In the genomic region with DNA sequence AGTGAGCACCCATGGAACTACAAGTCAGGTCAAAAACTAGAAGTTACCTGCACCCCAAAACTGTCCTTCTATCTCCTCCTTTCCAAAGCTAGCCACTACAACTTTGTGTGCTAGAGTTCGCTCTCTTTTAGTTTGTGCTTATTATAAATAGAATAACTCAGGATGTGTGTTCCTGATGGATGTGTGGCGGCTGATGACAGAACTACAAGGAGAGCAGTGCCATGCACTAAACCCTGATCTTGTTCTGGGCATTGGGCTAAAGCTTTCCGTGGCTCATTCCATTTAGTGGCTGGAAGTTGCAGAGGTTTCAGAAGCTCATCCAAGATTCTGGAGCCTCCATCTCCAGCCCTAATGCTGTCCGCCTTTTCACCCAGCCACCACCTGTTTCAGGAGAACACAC, we compare ENCODE assay signal across 9 cellular contexts. TPM values are rescaled to one million over a fixed set of nuclear protein-coding genes. Genes with fewer than 3 reads are reported as not detected.
"Had no signal": no experiment of that assay in that cellular context is flagged by ENCODE, and none has a peak within 500 bp of the region (broad histone marks: within the 10 kb centered on the region; RNA-seq: fewer than 3 reads in every experiment).

No MANE protein-coding gene starts in this region.

RNA-seq across cellular contexts. Expression of a gene that starts 37.7 kb away (rescaled TPM):
- total RNA-seq: activated B cell treated with CpG ODN at 0.5 μM for 24 hours; activated CD4-positive, alpha-beta memory T cell treated with anti-CD3 and anti-CD28 coated beads, Interleukin-2, amount 10 ng/mL, durations not matched to agents 7 days and 5 days; activated CD4-positive, alpha-beta T cell treated with anti-CD3 and anti-CD28 coated beads, Interleukin-2, amount 10 ng/mL, durations not matched to agents 7 days and 5 days; activated CD8-positive, alpha-beta memory T cell treated with anti-CD3 and anti-CD28 coated beads, Interleukin-2, amount 10 ng/mL, durations not matched to agents 7 days and 5 days; activated CD8-positive, alpha-beta T cell treated with anti-CD3 and anti-CD28 coated beads, Interleukin-2, amount 10 ng/mL, durations not matched to agents 7 days and 5 days; activated naive CD8-positive, alpha-beta T cell treated with anti-CD3 and anti-CD28 coated beads, Interleukin-2, amount 10 ng/mL, durations not matched to agents 7 days and 5 days; activated T-helper 2 cell treated with anti-CD3 and anti-CD28 coated beads, Interferon-gamma antibody, Interleukin-2, Interleukin-4, amounts not matched to agents 10 μg/mL and 5 μg/mL and 100 μg/mL, durations not matched to agents 14 hours and 24 hours and 36 hours; ascending aorta; cardiac muscle cell had no signal
- polyA plus RNA-seq: cardiac muscle cell had no signal
